18 cellular contexts compared by ENCODE assay signal in the genomic region with DNA sequence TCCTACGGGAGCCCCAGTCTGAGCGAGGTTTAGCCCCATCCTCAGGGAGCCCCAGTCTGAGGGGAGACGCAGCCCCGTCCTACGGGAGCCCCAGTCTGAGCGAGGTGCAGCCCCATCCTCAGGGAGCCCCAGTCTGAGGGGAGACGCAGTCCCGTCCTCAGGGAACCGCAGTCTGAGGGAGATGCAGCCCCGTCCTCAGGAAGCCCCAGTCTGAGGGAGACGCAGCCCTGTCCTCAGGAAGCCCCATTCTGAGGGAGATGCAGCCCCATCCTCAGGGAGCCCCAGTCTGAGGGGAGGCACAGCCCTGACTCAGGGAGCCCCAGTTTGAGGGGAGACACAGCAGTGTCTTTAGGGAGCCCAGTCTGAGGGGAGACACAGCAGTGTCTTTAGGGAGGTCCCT. TPM values are rescaled to one million over a fixed set of nuclear protein-coding genes. Genes with fewer than 3 reads are reported as not detected.
DNase-seq lines count a peak whose midpoint lies in the region; TF ChIP-seq lines count a peak whose summit lies in the region.
"Had no signal": no experiment of that assay in that cellular context is flagged by ENCODE, and none has a peak within 500 bp of the region (broad histone marks: within the 10 kb centered on the region; RNA-seq: fewer than 3 reads in every experiment).

No MANE protein-coding gene starts in this region.

- H3T11ph ChIP-seq in H9 (ENCODE audit: low read length), result no peak overlapping the region

- H3F3A ChIP-seq in smooth muscle cell (ENCODE audit: low read depth), result no peaks in the 10 kb centered on the region

- TF ChIP-seq POLR2A in uterus (IDR thresholded peaks at IDR 0.05), result no peak

- no peak overlapping the region for H3K18ac ChIP-seq in H9 (ENCODE audit: insufficient read length, low read depth, low read length)

- H2BK20ac ChIP-seq in H9 (ENCODE audit: low read depth, low read length, poor library complexity, severe bottlenecking), result no peak overlapping the region

- H3K4me1 ChIP-seq in H9 (ENCODE audit: insufficient read depth, low read length), result no peaks in the 10 kb centered on the region
- H3K4me1 ChIP-seq in hepatocyte (ENCODE audit: insufficient read depth), result peaks cover 33% of the 10 kb centered on the region
- H3K4me1 ChIP-seq in smooth muscle cell (ENCODE audit: low read depth), result no peaks in the 10 kb centered on the region
- H3K4me1 ChIP-seq in uterus, result no peaks in the 10 kb centered on the region

- H2BK5ac ChIP-seq in H9 (ENCODE audit: insufficient read length, low read length), result no peak overlapping the region

- H3K27ac Mint-ChIP-seq in T-helper 1 cell treated with Interleukin-12 subunit alpha and Interleukin-12 subunit beta and Interleukin-4 antibody, amounts not matched to agents 30 μg/mL and 1 μg/mL, for 36 hours, result peak overlapping the region; percentile 29
- H3K27ac Mint-ChIP-seq in H9, result no peak overlapping the region

- H3K23ac ChIP-seq in H9 (ENCODE audit: insufficient read length, low read depth, low read length), result no peak overlapping the region

- no peaks in the 10 kb centered on the region for H3K9me3 Mint-ChIP-seq in T-helper 1 cell treated with Interleukin-12 subunit alpha and Interleukin-12 subunit beta and Interleukin-4 antibody, amounts not matched to agents 30 μg/mL and 1 μg/mL, for 36 hours
- no peaks in the 10 kb centered on the region for H3K9me3 Mint-ChIP-seq in H9
- H3K9me3 Mint-ChIP-seq: activated naive CD8-positive, alpha-beta T cell treated with anti-CD3 and anti-CD28 coated beads, Interleukin-2, amount 10 ng/mL, durations not matched to agents 7 days and 5 days; activated T-helper 17 cell treated with anti-CD3 and anti-CD28 coated beads, Interleukin-2, amount 50 U/mL, for 72 hours had no signal

- H3K79me2 ChIP-seq in H9 (ENCODE audit: insufficient read depth, low read length) (no peaks in the 10 kb centered on the region), hepatocyte (no peaks in the 10 kb centered on the region), smooth muscle cell (ENCODE audit: low read depth) (no peaks in the 10 kb centered on the region)

- no peak for TF ChIP-seq CTCF in H9 (conservative IDR thresholded peaks at IDR 0.05)
- TF ChIP-seq CTCF in hepatocyte (IDR thresholded peaks at IDR 0.05; ENCODE audit: poor library complexity), result no peak
- no peak for TF ChIP-seq CTCF in smooth muscle cell (IDR thresholded peaks at IDR 0.05; ENCODE audit: borderline replicate concordance, insufficient read depth, poor library complexity, severe bottlenecking)
- TF ChIP-seq CTCF in uterus (IDR thresholded peaks at IDR 0.05), result no peak

- H3K27me3 ChIP-seq in H9 (ENCODE audit: insufficient read depth, low read length), result no peaks in the 10 kb centered on the region
- H3K27me3 ChIP-seq in hepatocyte, result no peaks in the 10 kb centered on the region
- H3K27me3 ChIP-seq in smooth muscle cell (ENCODE audit: low read depth), result no peaks in the 10 kb centered on the region
- no peaks in the 10 kb centered on the region for H3K27me3 ChIP-seq in uterus
- H3K27me3 ChIP-seq: BE2C, left lung, right atrium auricular region, thyroid gland had no signal

- H2BK15ac ChIP-seq in H9 (ENCODE audit: low read depth, low read length), result 0 out of 2 replicates have a peak overlapping the region, but pooled peaks have one; percentile 2

- no CpG with 5 or more reads among the region's 11 CpGs for WGBS in H9 (ENCODE audit: extremely low coverage, insufficient read length, low lambda C conversion rate)
- WGBS in hepatocyte (ENCODE audit: low lambda C conversion rate, missing lambda C conversion rate), result 94% methylated on average over 11 of the region's 11 CpGs
- 95% methylated on average over 11 of the region's 11 CpGs for WGBS in smooth muscle cell (ENCODE audit: low lambda C conversion rate)

- no peaks in the 10 kb centered on the region for H3K27me3 Mint-ChIP-seq in T-helper 1 cell treated with Interleukin-12 subunit alpha and Interleukin-12 subunit beta and Interleukin-4 antibody, amounts not matched to agents 30 μg/mL and 1 μg/mL, for 36 hours (ENCODE audit: low read depth)
- peaks cover 3% of the 10 kb centered on the region for H3K27me3 Mint-ChIP-seq in H9 (ENCODE audit: low read depth)
- H3K27me3 Mint-ChIP-seq: activated T-helper 17 cell treated with anti-CD3 and anti-CD28 coated beads, Interleukin-2, amount 50 U/mL, for 72 hours had no signal

- H3K23me2 ChIP-seq in H9 (ENCODE audit: insufficient read length, low read depth, low read length, poor library complexity, severe bottlenecking), result no peaks in the 10 kb centered on the region

- H4K20me1 ChIP-seq in H9 (ENCODE audit: control insufficient read depth, insufficient read depth, insufficient read length) (no peaks in the 10 kb centered on the region), hepatocyte (ENCODE audit: insufficient read depth, poor library complexity, severe bottlenecking) (no peaks in the 10 kb centered on the region), smooth muscle cell (ENCODE audit: low read depth) (no peaks in the 10 kb centered on the region)

- no peaks in the 10 kb centered on the region for H3K36me3 Mint-ChIP-seq in T-helper 1 cell treated with Interleukin-12 subunit alpha and Interleukin-12 subunit beta and Interleukin-4 antibody, amounts not matched to agents 30 μg/mL and 1 μg/mL, for 36 hours (ENCODE audit: low read depth)
- H3K36me3 Mint-ChIP-seq in H9 (ENCODE audit: insufficient read depth in 1 of 3, low read depth in 3 of 3), result no peaks in the 10 kb centered on the region
- H3K36me3 Mint-ChIP-seq: activated naive CD8-positive, alpha-beta T cell treated with anti-CD3 and anti-CD28 coated beads, Interleukin-2, amount 10 ng/mL, durations not matched to agents 7 days and 5 days had no signal

- peaks cover 14% of the 10 kb centered on the region for H3K4me1 Mint-ChIP-seq in T-helper 1 cell treated with Interleukin-12 subunit alpha and Interleukin-12 subunit beta and Interleukin-4 antibody, amounts not matched to agents 30 μg/mL and 1 μg/mL, for 36 hours (ENCODE audit: low read depth)
- peaks cover 0 to 6% of the 10 kb centered on the region in 2 experiments; a peak in 1 of 4 replicates for H3K4me1 Mint-ChIP-seq in H9

- H3K79me1 ChIP-seq in H9 (ENCODE audit: insufficient read depth, low read depth, low read length, poor library complexity, severe bottlenecking), result no peaks in the 10 kb centered on the region

- H2AFZ ChIP-seq in H9 (ENCODE audit: low read length) (no peak overlapping the region), hepatocyte (no peak overlapping the region), smooth muscle cell (ENCODE audit: low read depth) (no peak overlapping the region)

- H2BK12ac ChIP-seq in H9 (ENCODE audit: insufficient read length, low read depth, low read length), result no peak overlapping the region

- H4K5ac ChIP-seq in H9 (ENCODE audit: insufficient read length, low read depth, low read length), result no peak overlapping the region

- H3K4me3 ChIP-seq in hepatocyte (no peak overlapping the region), smooth muscle cell (no peak overlapping the region), uterus (no peak overlapping the region)
- H3K4me3 ChIP-seq: left lung, right atrium auricular region, thyroid gland had no signal

- no peak overlapping the region for H4K91ac ChIP-seq in H9 (ENCODE audit: insufficient read length, low read depth, low read length)

- H3K14ac ChIP-seq in H9 (ENCODE audit: insufficient read depth, low read length), result no peak overlapping the region; the same call in 1 of the 2 replicates

- H4K8ac ChIP-seq in H9 (replicated peaks; ENCODE audit: insufficient read length, low read depth, low read length), result no peak overlapping the region

- H3K9ac ChIP-seq in H9 (ENCODE audit: extremely low read depth, insufficient read length, low read length) (no peak overlapping the region), smooth muscle cell (ENCODE audit: low read depth) (peak overlapping the region; percentile 47)

- H3K56ac ChIP-seq in H9 (ENCODE audit: insufficient read length, low read depth, low read length), result no peak overlapping the region

- H3K36me3 ChIP-seq in hepatocyte (replicated peaks; ENCODE audit: insufficient read depth, low read depth), result no peaks in the 10 kb centered on the region
- no peaks in the 10 kb centered on the region for H3K36me3 ChIP-seq in smooth muscle cell (ENCODE audit: low read depth)
- H3K36me3 ChIP-seq in uterus, result no peaks in the 10 kb centered on the region
- H3K36me3 ChIP-seq: BE2C, left lung, right atrium auricular region, thyroid gland had no signal

- H3K4me2 ChIP-seq in H9 (ENCODE audit: insufficient read depth, insufficient read length, low read length) (no peak overlapping the region), hepatocyte (no peak overlapping the region), smooth muscle cell (no peak overlapping the region)

- H3K27ac ChIP-seq in H9 (ENCODE audit: insufficient read length, low read depth, low read length), result no peak overlapping the region
- H3K27ac ChIP-seq in hepatocyte, result peak overlapping the region; percentile 97
- no peak overlapping the region for H3K27ac ChIP-seq in smooth muscle cell (ENCODE audit: low read depth)
- H3K27ac ChIP-seq in uterus, result no peak overlapping the region

- H3K4me3 Mint-ChIP-seq in T-helper 1 cell treated with Interleukin-12 subunit alpha and Interleukin-12 subunit beta and Interleukin-4 antibody, amounts not matched to agents 30 μg/mL and 1 μg/mL, for 36 hours, result no peak overlapping the region
- no peak overlapping the region for H3K4me3 Mint-ChIP-seq in H9
- H3K4me3 Mint-ChIP-seq: activated T-helper 17 cell treated with anti-CD3 and anti-CD28 coated beads, Interleukin-2, amount 50 U/mL, for 72 hours had no signal

- no peaks in the 10 kb centered on the region for H3K9me3 ChIP-seq in H9 (ENCODE audit: control insufficient read depth, low read depth, low read length)
- H3K9me3 ChIP-seq in hepatocyte (ENCODE audit: low read depth), result no peaks in the 10 kb centered on the region
- no peaks in the 10 kb centered on the region for H3K9me3 ChIP-seq in smooth muscle cell (replicated peaks; ENCODE audit: low read depth)
- no peaks in the 10 kb centered on the region for H3K9me3 ChIP-seq in uterus
- H3K9me3 ChIP-seq: BE2C, left lung, right atrium auricular region, thyroid gland had no signal

- no peak overlapping the region for H3K4ac ChIP-seq in H9 (ENCODE audit: low read depth, low read length)

- DNase-seq in T-helper 1 cell (no peak), H9 (no peak), hepatocyte (ENCODE audit: low spot score) (no peak), smooth muscle cell (lab: John Stamatoyannopoulos, UW; ENCODE audit: unreplicated experiment) (no peak), HK-2 (ENCODE audit: unreplicated experiment) (no peak), uterus (no peak)
- no peak for DNase-seq in stimulated activated CD4-positive, alpha-beta T cell treated with anti-CD3 and anti-CD28 coated beads, Interleukin-12 subunit alpha, Interleukin-12 subunit beta, amount 100 ng/mL, for 4 hours
- DNase-seq: 8988T; activated CD4-positive, alpha-beta T cell treated with anti-CD3 and anti-CD28 coated beads for 4 hours; activated naive CD8-positive, alpha-beta T cell treated with anti-CD3 and anti-CD28 coated beads, Interleukin-2, amount 10 ng/mL, durations not matched to agents 7 days and 5 days; NCI-H1436 treated with DMSO at 0.1 percent for 48 hours; NCI-H526 treated with DMSO at 0.1 percent for 48 hours; thyroid gland had no signal

- H2AK5ac ChIP-seq in H9 (ENCODE audit: insufficient read length, low read length), result no peak overlapping the region

- no peak overlapping the region for H2BK120ac ChIP-seq in H9 (ENCODE audit: low read depth, low read length, poor library complexity, severe bottlenecking)

- H3K9me2 ChIP-seq in hepatocyte (replicated peaks; ENCODE audit: insufficient read depth), result no peaks in the 10 kb centered on the region

- intact Hi-C loops in uterus (cut with DNase I; ENCODE audit: low total_unique reads), result no loop called here

RNA-seq across cellular contexts. Expression of gene VEGFA, which starts 27.9 kb away (rescaled TPM):
- total RNA-seq in H9 (2021) (46.1 and 47.9 TPM in 2 replicates), hepatocyte (165 and 179 TPM in 2 replicates), smooth muscle cell (120 and 136 TPM in 2 replicates), uterus (100 to 1,000 TPM in 3 of 4 donors, 10 to 100 TPM in 1; 81.0 to 247 (median 156) TPM)
- polyA plus RNA-seq in hepatocyte (129 and 148 TPM in 2 replicates), smooth muscle cell (116 and 143 TPM in 2 replicates)
